In genomic region chr14:69680297-69680696, GRCh38 we compare ENCODE assay signal across 1 cellular context.
TF ChIP-seq lines count a peak whose summit lies in the region.

No MANE protein-coding gene starts in this region.

TF ChIP-seq in IMR-90, 13 proteins besides CTCF, POLR2A, EP300 and RAD21:
- TF ChIP-seq MAFK (IDR thresholded peaks at IDR 0.05; ENCODE audit: low read depth, low read length) (no peak), MAZ (IDR thresholded peaks at IDR 0.05; ENCODE audit: borderline replicate concordance, low read depth, low read length) (no peak), MXI1 (IDR thresholded peaks at IDR 0.05; ENCODE audit: borderline replicate concordance, low read depth, low read length) (no peak), RFX5 (IDR thresholded peaks at IDR 0.05; ENCODE audit: low read depth, low read length) (no peak), CHD1 (IDR thresholded peaks at IDR 0.05; ENCODE audit: low read depth, low read length) (no peak), FOS (IDR thresholded peaks at IDR 0.05; ENCODE audit: low read depth, low read length) (no peak), RCOR1 (IDR thresholded peaks at IDR 0.05; ENCODE audit: insufficient replicate concordance, low read length) (no peak), SMC3 (IDR thresholded peaks at IDR 0.05; ENCODE audit: low read depth, low read length) (no peak), ELK1 (IDR thresholded peaks at IDR 0.05; ENCODE audit: borderline replicate concordance, low read depth, low read length) (no peak), CEBPB (IDR thresholded peaks at IDR 0.05; ENCODE audit: low read depth, low read length) (no peak), USF2 (IDR thresholded peaks at IDR 0.05; ENCODE audit: low read depth, low read length) (no peak), BHLHE40 (IDR thresholded peaks at IDR 0.05; ENCODE audit: low read depth, low read length) (no peak), NFE2L2 (IDR thresholded peaks at IDR 0.05; ENCODE audit: low read depth, low read length) (no peak)
